In genomic region chr9:123370526-123371227, GRCh38 we compare ENCODE assay signal across 27 cellular contexts. TPM values are rescaled to one million over a fixed set of nuclear protein-coding genes. Genes with fewer than 3 reads are reported as not detected.
"Had no signal": no experiment of that assay in that cellular context is flagged by ENCODE, and none has a peak within 500 bp of the region (broad histone marks: within the 10 kb centered on the region; RNA-seq: fewer than 3 reads in every experiment).

No MANE protein-coding gene starts in this region.

- H3K36me3 ChIP-seq: esophagus squamous epithelium, gastrocnemius medialis, ovary, stomach, uterus had no signal

- H3K9me3 ChIP-seq: esophagus squamous epithelium, gastrocnemius medialis, ovary, stomach, testis, uterus had no signal

- ATAC-seq: gastrocnemius medialis; left ventricle myocardium superior; natural killer cell; sciatic nerve; stimulated activated memory B cell treated with anti-CD40 and anti-IgM and Interleukin-4, amounts not matched to agents 10 μg/mL and 1 μg/mL and 100 μg/mL, for 72 hours had no signal

- H3K4me1 ChIP-seq: gastrocnemius medialis, testis had no signal

- DNase-seq: activated CD4-positive, alpha-beta T cell treated with anti-CD3 and anti-CD28 coated beads for 4 hours; activated CD4-positive, alpha-beta T cell treated with anti-CD3 and anti-CD28 coated beads, Interleukin-2, amount 50 U/mL, for 48 hours; activated CD4-positive, CD25-positive, alpha-beta regulatory T cell; activated CD8-positive, alpha-beta memory T cell treated with anti-CD3 and anti-CD28 coated beads, Interleukin-2, amount 50 U/mL, for 48 hours; activated naive CD4-positive, alpha-beta T cell treated with Interleukin-2 at 50 U/mL for 16 hours; activated naive CD8-positive, alpha-beta T cell treated with anti-CD3 and anti-CD28 coated beads for 36 hours; activated T-cell treated with anti-CD3 and anti-CD28 coated beads, Interleukin-2, amount 50 U/mL, for 48 hours; endodermal cell; esophagus squamous epithelium; gastrocnemius medialis; hippocampal formation; left ventricle myocardium superior; mammary epithelial cell; midbrain; natural killer cell; ovary; stimulated activated CD4-positive, alpha-beta T cell treated with anti-CD3 and anti-CD28 coated beads, Interleukin-15, amount 100 ng/mL, for 24 hours; stomach; testis; trophoblast cell; uterus had no signal

- H3K27ac ChIP-seq: coronary artery, esophagus squamous epithelium, gastrocnemius medialis, ovary, stomach, testis, uterus had no signal

- H3K27me3 ChIP-seq: ovary, testis, uterus had no signal

- H3K4me2 ChIP-seq: smooth muscle cell had no signal

- H3K4me3 ChIP-seq: coronary artery, esophagus squamous epithelium, gastrocnemius medialis, ovary, smooth muscle cell, stomach, testis, uterus had no signal

RNA-seq across cellular contexts. Expression of gene CRB2, which starts 14.7 kb away (rescaled TPM):
- total RNA-seq: activated CD8-positive, alpha-beta memory T cell treated with anti-CD3 and anti-CD28 coated beads for 36 hours; esophagus squamous epithelium; gastrocnemius medialis; natural killer cell; pulmonary artery endothelial cell had no signal
- polyA plus RNA-seq: mammary epithelial cell had no signal
